In the genomic region with DNA sequence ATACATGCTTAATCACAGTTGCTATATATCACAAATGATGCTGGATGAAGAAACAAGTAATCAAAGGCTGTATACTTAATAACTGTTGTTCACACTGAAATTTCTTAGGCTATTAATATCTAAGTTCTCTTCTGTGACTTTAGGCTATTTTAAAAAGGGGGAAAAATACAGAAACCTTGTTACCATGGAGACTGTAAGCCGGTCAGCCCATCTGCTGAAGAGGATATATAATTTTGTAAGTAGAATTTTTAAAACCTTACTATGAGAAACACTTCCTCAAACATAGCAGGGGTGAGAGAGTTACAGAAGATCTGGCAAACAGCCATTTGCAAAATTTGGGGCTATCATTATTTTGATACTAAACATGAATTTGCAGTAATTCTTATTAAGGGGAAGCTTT, we compare ENCODE assay signal across 12 cellular contexts. TPM values are rescaled to one million over a fixed set of nuclear protein-coding genes. Genes with fewer than 3 reads are reported as not detected.
DNase-seq lines count a peak whose midpoint lies in the region; ATAC-seq and TF ChIP-seq lines count a peak whose summit lies in the region.
"Had no signal": no experiment of that assay in that cellular context is flagged by ENCODE, and none has a peak within 500 bp of the region (broad histone marks: within the 10 kb centered on the region; RNA-seq: fewer than 3 reads in every experiment).

No MANE protein-coding gene starts in this region.

- H3K4me1 Mint-ChIP-seq in activated T-helper 17 cell treated with anti-CD3 and anti-CD28 coated beads, Interleukin-2, amount 50 U/mL, for 72 hours: no peaks in the 10 kb centered on the region

- no peak overlapping the region for H3K4me2 ChIP-seq in MM.1S (ENCODE audit: low read depth, low read length)

- no peaks in the 10 kb centered on the region for H3F3A ChIP-seq in MM.1S (ENCODE audit: insufficient read depth, low read length)

- TF ChIP-seq CTCF in GM13976 (IDR thresholded peaks at IDR 0.05; ENCODE audit: borderline replicate concordance, control extremely low read depth, extremely low read depth, insufficient read depth, missing control alignments): no peak
- TF ChIP-seq CTCF in MM.1S (IDR thresholded peaks at IDR 0.05; ENCODE audit: low read length): no peak

- H3K36me3 ChIP-seq in MM.1S (replicated peaks; ENCODE audit: insufficient read depth, low read length): no peaks in the 10 kb centered on the region
- H3K36me3 ChIP-seq: WERI-Rb-1 had no signal

- H2AFZ ChIP-seq in MM.1S (ENCODE audit: low read length): no peak overlapping the region

- peaks cover 6% of the 10 kb centered on the region for H3K27me3 Mint-ChIP-seq in activated T-helper 17 cell treated with anti-CD3 and anti-CD28 coated beads, Interleukin-2, amount 50 U/mL, for 72 hours

- no peak overlapping the region for H3K9ac ChIP-seq in MM.1S (ENCODE audit: low read length)

- no peaks in the 10 kb centered on the region for H3K9me2 ChIP-seq in MM.1S (replicated peaks; ENCODE audit: insufficient read depth, low read length)

- H3K9me3 Mint-ChIP-seq in activated T-helper 17 cell treated with anti-CD3 and anti-CD28 coated beads, Interleukin-2, amount 50 U/mL, for 72 hours: no peaks in the 10 kb centered on the region

- no peaks in the 10 kb centered on the region for H4K20me1 ChIP-seq in MM.1S (ENCODE audit: insufficient read depth, low read length)

- no peak overlapping the region for H3K27ac Mint-ChIP-seq in activated T-helper 17 cell treated with anti-CD3 and anti-CD28 coated beads, Interleukin-2, amount 50 U/mL, for 72 hours

- no peaks in the 10 kb centered on the region for H3K36me3 Mint-ChIP-seq in activated T-helper 17 cell treated with anti-CD3 and anti-CD28 coated beads, Interleukin-2, amount 50 U/mL, for 72 hours (ENCODE audit: low read depth)

- H3K79me2 ChIP-seq in MM.1S (ENCODE audit: low read length): no peaks in the 10 kb centered on the region

- no peak overlapping the region for H3K4me3 Mint-ChIP-seq in activated T-helper 17 cell treated with anti-CD3 and anti-CD28 coated beads, Interleukin-2, amount 50 U/mL, for 72 hours

- DNase-seq in GM13976 (ENCODE audit: low spot score): peak; percentile 69
- peak; percentile 8 for DNase-seq in RPMI8226
- DNase-seq in kidney glomerular epithelial cell (lab: John Stamatoyannopoulos, UW): no peak
- no peak for DNase-seq in MM.1S
- no peak for DNase-seq in occipital lobe (lab: John Stamatoyannopoulos, UW)
- DNase-seq: C1 segment of cervical spinal cord; NCI-H345; stimulated activated CD4-positive, alpha-beta T cell treated with anti-CD3 and anti-CD28 coated beads, Interleukin-4, amount 100 ng/mL, for 4 hours; WERI-Rb-1 had no signal

- no peaks in the 10 kb centered on the region for H3K9me3 ChIP-seq in MM.1S (replicated peaks; ENCODE audit: insufficient read depth, low read length)

- no peak overlapping the region for H3K27ac ChIP-seq in MM.1S (ENCODE audit: low read length)
- H3K27ac ChIP-seq: WERI-Rb-1 had no signal

- ATAC-seq in GM21360 (IDR thresholded peaks at IDR 0.05; ENCODE audit: unreplicated experiment): peak; percentile 75
- peak; percentile 71 for ATAC-seq in HG03108 (IDR thresholded peaks at IDR 0.05; ENCODE audit: unreplicated experiment)
- no peak for ATAC-seq in activated T-helper 17 cell treated with anti-CD3 and anti-CD28 coated beads, Interleukin-2, amount 50 U/mL, for 72 hours (replicated peaks)

- in situ Hi-C loops in GM13976 (cut with MboI; ENCODE audit: low sequenced_read_pairs, unreplicated experiment): no loop called here

- no peaks in the 10 kb centered on the region for H3K4me1 ChIP-seq in MM.1S (ENCODE audit: low read length)

- H3K27me3 ChIP-seq in MM.1S (replicated peaks; ENCODE audit: insufficient read depth, low read length): no peaks in the 10 kb centered on the region

- no peak overlapping the region for H3K4me3 ChIP-seq in MM.1S (ENCODE audit: low read length)

RNA-seq across cellular contexts. Expression of a gene that starts 27.8 kb away (rescaled TPM):
- under 1 TPM; 0.16 to 0.32 TPM for total RNA-seq in activated T-helper 17 cell treated with anti-CD3 and anti-CD28 coated beads, Interleukin-2, amount 50 U/mL, for 72 hours
- 70.2 TPM for total RNA-seq in occipital lobe

Comparison
In these comparisons a context has a peak if more than half of its experiments do, and no peak if none do; other contexts are left out.
1. DNase-seq: peak in GM13976 (single experiment) and RPMI8226 (single experiment); none in kidney glomerular epithelial cell (single experiment), MM.1S (single experiment) and occipital lobe (single experiment).
2. RNA of a gene that starts 27.8 kb away (total RNA-seq): 70.2 TPM in occipital lobe (single experiment); 0.16 to 0.32 TPM in activated T-helper 17 cell treated with anti-CD3 and anti-CD28 coated beads, Interleukin-2, amount 50 U/mL, for 72 hours; every median in the first group is over 10 times any median in the second.